19 cellular contexts compared by ENCODE assay signal in the genomic region with DNA sequence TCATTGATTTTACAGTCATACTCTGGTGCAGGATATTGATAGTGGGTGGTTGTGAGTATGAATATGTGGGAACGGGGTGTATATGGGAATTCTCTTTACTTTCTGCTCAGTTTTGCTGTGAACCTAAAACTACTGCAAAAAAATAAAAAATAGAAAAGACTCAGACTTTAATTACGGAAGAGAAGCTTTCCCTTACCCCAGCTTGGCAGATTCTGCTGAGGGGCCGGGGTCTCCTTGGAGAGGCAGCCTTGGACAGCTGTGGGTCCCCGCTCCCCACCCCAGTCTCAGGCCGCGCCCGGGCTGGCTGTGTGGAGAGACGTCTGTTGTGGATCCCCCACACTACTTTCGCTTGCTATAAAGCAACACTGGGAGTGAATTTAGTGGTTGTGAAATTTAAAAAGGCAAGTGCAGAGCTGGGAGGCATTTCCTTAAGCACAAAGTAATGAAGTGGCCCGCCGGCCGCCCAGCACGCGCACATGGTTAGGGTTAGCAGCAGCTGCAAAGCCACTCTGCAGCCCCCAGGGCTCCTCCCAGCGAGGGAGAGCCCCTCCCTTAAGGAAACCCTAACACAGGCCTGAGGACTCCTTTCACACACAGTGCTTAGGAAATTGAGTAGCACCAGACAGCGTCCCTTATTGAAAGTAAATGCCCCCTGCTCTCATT.
"Had no signal": no experiment of that assay in that cellular context is flagged by ENCODE, and none has a peak within 500 bp of the region (broad histone marks: within the 10 kb centered on the region; RNA-seq: fewer than 3 reads in every experiment).

No MANE protein-coding gene starts in this region.

- ATAC-seq: activated naive CD8-positive, alpha-beta T cell treated with anti-CD3 and anti-CD28 coated beads, Interleukin-2, amount 50 U/mL, for 24 hours; gastrocnemius medialis; heart left ventricle; stimulated activated naive B cell treated with anti-CD40 and anti-IgM and Interleukin-4, amounts not matched to agents 10 μg/mL and 1 μg/mL and 100 μg/mL, for 72 hours had no signal

- H3K27ac ChIP-seq: colonic mucosa, gastrocnemius medialis, heart left ventricle, left ventricle myocardium inferior, thoracic aorta, upper lobe of left lung had no signal

- H3K9me3 ChIP-seq: colonic mucosa, gastrocnemius medialis, heart left ventricle, left ventricle myocardium inferior, thoracic aorta, upper lobe of left lung had no signal

- H3K36me3 ChIP-seq: colonic mucosa, gastrocnemius medialis, heart left ventricle, left ventricle myocardium inferior, thoracic aorta, upper lobe of left lung had no signal

- H3K27me3 ChIP-seq: colonic mucosa, gastrocnemius medialis, upper lobe of left lung had no signal

- H3K4me1 ChIP-seq: colonic mucosa, gastrocnemius medialis, heart left ventricle, upper lobe of left lung had no signal

- H3K4me3 ChIP-seq: colonic mucosa, gastrocnemius medialis, heart left ventricle, left ventricle myocardium inferior, thoracic aorta, upper lobe of left lung had no signal

- DNase-seq: activated CD4-positive, CD25-positive, alpha-beta regulatory T cell treated with anti-CD3 and anti-CD28 coated beads, Interleukin-2, amount 50 U/mL, for 72 hours; activated CD8-positive, alpha-beta memory T cell treated with anti-CD3 and anti-CD28 coated beads for 24 hours; activated CD8-positive, alpha-beta memory T cell treated with anti-CD3 and anti-CD28 coated beads, Interleukin-2, amount 50 U/mL, for 48 hours; activated effector memory CD4-positive, alpha-beta T cell treated with Interleukin-2 at 50 U/mL for 16 hours; activated naive CD4-positive, alpha-beta T cell treated with anti-CD3 and anti-CD28 coated beads, Interleukin-2, amount 10 ng/mL, durations not matched to agents 7 days and 5 days; activated naive CD8-positive, alpha-beta T cell treated with anti-CD3 and anti-CD28 coated beads, Interleukin-2, amount 50 U/mL, for 24 hours; activated T-cell treated with anti-CD3 and anti-CD28 coated beads, Interleukin-2, amount 50 U/mL, for 48 hours; aorta; colonic mucosa; erythroblast; gastrocnemius medialis; heart left ventricle; kidney; left ventricle myocardium inferior; mammary epithelial cell; midbrain; stimulated activated naive B cell treated with anti-CD40 and anti-IgM and Interleukin-4, amounts not matched to agents 10 μg/mL and 1 μg/mL and 100 μg/mL, for 72 hours had no signal
